ENCODE assay signal across 41 cellular contexts in genomic region chr7:130179631-130180030, GRCh38. TPM values are rescaled to one million over a fixed set of nuclear protein-coding genes. Genes with fewer than 3 reads are reported as not detected.
"Had no signal": no experiment of that assay in that cellular context is flagged by ENCODE, and none has a peak within 500 bp of the region (broad histone marks: within the 10 kb centered on the region; RNA-seq: fewer than 3 reads in every experiment).

No MANE protein-coding gene starts in this region.

- H3K9me3 Mint-ChIP-seq: activated naive CD4-positive, alpha-beta T cell treated with anti-CD3 and anti-CD28 coated beads for 36 hours; activated naive CD4-positive, alpha-beta T cell treated with anti-CD3 and anti-CD28 coated beads, Interleukin-2, amount 10 ng/mL, durations not matched to agents 7 days and 5 days; activated naive CD4-positive, alpha-beta T cell treated with anti-CD3 and anti-CD28 coated beads, Interleukin-2, amount 50 U/mL, for 24 hours; activated naive CD4-positive, alpha-beta T cell treated with anti-CD3 and anti-CD28 coated beads, Interleukin-2, amount 50 U/mL, for 72 hours; activated naive CD8-positive, alpha-beta T cell treated with anti-CD3 and anti-CD28 coated beads for 36 hours; activated naive CD8-positive, alpha-beta T cell treated with anti-CD3 and anti-CD28 coated beads, Interleukin-2, amount 10 ng/mL, durations not matched to agents 7 days and 5 days; activated naive CD8-positive, alpha-beta T cell treated with anti-CD3 and anti-CD28 coated beads, Interleukin-2, amount 50 U/mL, for 24 hours; activated T-cell treated with anti-CD3 and anti-CD28 coated beads, Interleukin-2, amount 50 U/mL, for 24 hours; activated T-cell treated with anti-CD3 and anti-CD28 coated beads, Interleukin-2, amount 50 U/mL, for 4 hours; activated T-cell treated with anti-CD3 and anti-CD28 coated beads, Interleukin-2, amount 50 U/mL, for 72 hours; activated T-helper 17 cell treated with anti-CD3 and anti-CD28 coated beads, Interleukin-2, amount 50 U/mL, for 72 hours; activated T-helper 2 cell treated with anti-CD3 and anti-CD28 coated beads, Interferon-gamma antibody, Interleukin-2, Interleukin-4, amounts not matched to agents 10 μg/mL and 5 μg/mL and 100 μg/mL, durations not matched to agents 14 hours and 24 hours and 36 hours; brain; central memory CD8-positive, alpha-beta T cell had no signal

- H3K27ac Mint-ChIP-seq: activated naive CD4-positive, alpha-beta T cell treated with anti-CD3 and anti-CD28 coated beads, Interleukin-2, amount 10 ng/mL, durations not matched to agents 7 days and 5 days; activated naive CD8-positive, alpha-beta T cell treated with anti-CD3 and anti-CD28 coated beads, Interleukin-2, amount 10 ng/mL, durations not matched to agents 7 days and 5 days had no signal

- H3K27ac ChIP-seq: adrenal gland, ascending aorta, body of pancreas, brain microvascular endothelial cell, breast epithelium, cardiac muscle cell had no signal

- H3K4me3 ChIP-seq: adrenal gland, ascending aorta, body of pancreas, breast epithelium, cardiac muscle cell had no signal

- H3K36me3 ChIP-seq: breast epithelium had no signal

- H3K4me1 ChIP-seq: adrenal gland, ascending aorta, body of pancreas, breast epithelium had no signal

- H3K9me3 ChIP-seq: adrenal gland, ascending aorta, body of pancreas, breast epithelium had no signal

- DNase-seq: activated effector memory CD4-positive, alpha-beta T cell treated with anti-CD3 and anti-CD28 coated beads, Interleukin-2, amount 50 U/mL, for 16 hours; activated effector memory CD4-positive, alpha-beta T cell treated with Interleukin-2 at 50 U/mL for 16 hours; activated gamma-delta T cell; activated gamma-delta T cell treated with Interleukin-2 at 50 U/mL for 16 hours; activated naive CD4-positive, alpha-beta T cell; activated naive CD4-positive, alpha-beta T cell treated with anti-CD3 and anti-CD28 coated beads for 36 hours; activated naive CD4-positive, alpha-beta T cell treated with anti-CD3 and anti-CD28 coated beads, Interleukin-2, amount 10 ng/mL, durations not matched to agents 7 days and 5 days; activated naive CD4-positive, alpha-beta T cell treated with anti-CD3 and anti-CD28 coated beads, Interleukin-2, amount 50 U/mL, for 16 hours; activated naive CD4-positive, alpha-beta T cell treated with Interleukin-2 at 50 U/mL for 16 hours; activated naive CD8-positive, alpha-beta T cell treated with anti-CD3 and anti-CD28 coated beads for 36 hours; activated naive CD8-positive, alpha-beta T cell treated with anti-CD3 and anti-CD28 coated beads, Interleukin-2, amount 10 ng/mL, durations not matched to agents 7 days and 5 days; activated naive CD8-positive, alpha-beta T cell treated with anti-CD3 and anti-CD28 coated beads, Interleukin-2, amount 50 U/mL, for 24 hours; activated T-cell treated with anti-CD3 and anti-CD28 coated beads, Interleukin-2, amount 50 U/mL, for 1 hour; activated T-cell treated with anti-CD3 and anti-CD28 coated beads, Interleukin-2, amount 50 U/mL, for 4 hours; activated T-cell treated with anti-CD3 and anti-CD28 coated beads, Interleukin-2, amount 50 U/mL, for 48 hours; activated T-cell treated with anti-CD3 and anti-CD28 coated beads, Interleukin-2, amount 50 U/mL, for 72 hours; adrenal gland; amniotic stem cell; amygdala; anterior cingulate cortex; aorta; body of pancreas; brain microvascular endothelial cell; central memory CD4-positive, alpha-beta T cell; cerebellar nuclear complex had no signal

- ATAC-seq: activated naive CD8-positive, alpha-beta T cell treated with anti-CD3 and anti-CD28 coated beads, Interleukin-2, amount 50 U/mL, for 24 hours; body of pancreas had no signal

- H3K4me3 Mint-ChIP-seq: activated naive CD4-positive, alpha-beta T cell treated with anti-CD3 and anti-CD28 coated beads for 36 hours; activated naive CD4-positive, alpha-beta T cell treated with anti-CD3 and anti-CD28 coated beads, Interleukin-2, amount 10 ng/mL, durations not matched to agents 7 days and 5 days; activated naive CD4-positive, alpha-beta T cell treated with anti-CD3 and anti-CD28 coated beads, Interleukin-2, amount 50 U/mL, for 24 hours; activated naive CD8-positive, alpha-beta T cell; activated naive CD8-positive, alpha-beta T cell treated with anti-CD3 and anti-CD28 coated beads, Interleukin-2, amount 10 ng/mL, durations not matched to agents 7 days and 5 days; activated T-cell treated with anti-CD3 and anti-CD28 coated beads, Interleukin-2, amount 50 U/mL, for 24 hours; activated T-cell treated with anti-CD3 and anti-CD28 coated beads, Interleukin-2, amount 50 U/mL, for 4 hours; brain; central memory CD8-positive, alpha-beta T cell had no signal

- H3K27me3 ChIP-seq: adrenal gland, ascending aorta, body of pancreas, brain microvascular endothelial cell, breast epithelium, cardiac muscle cell had no signal

- H3K27me3 Mint-ChIP-seq: activated naive CD4-positive, alpha-beta T cell treated with anti-CD3 and anti-CD28 coated beads, Interleukin-2, amount 10 ng/mL, durations not matched to agents 7 days and 5 days; activated naive CD4-positive, alpha-beta T cell treated with anti-CD3 and anti-CD28 coated beads, Interleukin-2, amount 50 U/mL, for 24 hours; activated naive CD8-positive, alpha-beta T cell; activated naive CD8-positive, alpha-beta T cell treated with anti-CD3 and anti-CD28 coated beads for 36 hours; activated naive CD8-positive, alpha-beta T cell treated with anti-CD3 and anti-CD28 coated beads, Interleukin-2, amount 10 ng/mL, durations not matched to agents 7 days and 5 days; activated naive CD8-positive, alpha-beta T cell treated with anti-CD3 and anti-CD28 coated beads, Interleukin-2, amount 50 U/mL, for 24 hours; activated T-cell treated with anti-CD3 and anti-CD28 coated beads, Interleukin-2, amount 50 U/mL, for 24 hours; activated T-helper 17 cell treated with anti-CD3 and anti-CD28 coated beads, Interleukin-2, amount 50 U/mL, for 72 hours; brain; central memory CD8-positive, alpha-beta T cell had no signal

- FAIRE-seq: astrocyte, bronchial epithelial cell had no signal

RNA-seq across cellular contexts. Expression of gene SSMEM1, which starts 28.0 kb away (rescaled TPM):
- total RNA-seq: activated naive CD4-positive, alpha-beta T cell treated with anti-CD3 and anti-CD28 coated beads for 36 hours; activated naive CD4-positive, alpha-beta T cell treated with anti-CD3 and anti-CD28 coated beads, Interleukin-2, amount 50 U/mL, for 72 hours; activated naive CD8-positive, alpha-beta T cell treated with anti-CD3 and anti-CD28 coated beads for 36 hours; activated naive CD8-positive, alpha-beta T cell treated with anti-CD3 and anti-CD28 coated beads, Interleukin-2, amount 10 ng/mL, durations not matched to agents 7 days and 5 days; activated T-cell treated with anti-CD3 and anti-CD28 coated beads, Interleukin-2, amount 50 U/mL, for 4 hours; activated T-cell treated with anti-CD3 and anti-CD28 coated beads, Interleukin-2, amount 50 U/mL, for 72 hours; activated T-helper 17 cell treated with anti-CD3 and anti-CD28 coated beads, Interleukin-2, amount 50 U/mL, for 72 hours; activated T-helper 2 cell treated with anti-CD3 and anti-CD28 coated beads, Interferon-gamma antibody, Interleukin-2, Interleukin-4, amounts not matched to agents 10 μg/mL and 5 μg/mL and 100 μg/mL, durations not matched to agents 14 hours and 24 hours and 36 hours; adrenal gland; aorta; ascending aorta; astrocyte; body of pancreas; breast epithelium; bronchial epithelial cell; cardiac muscle cell; cardiac septum; cerebellum; chondrocyte had no signal
- polyA plus RNA-seq: aorta, cardiac muscle cell had no signal
